In the genomic region with DNA sequence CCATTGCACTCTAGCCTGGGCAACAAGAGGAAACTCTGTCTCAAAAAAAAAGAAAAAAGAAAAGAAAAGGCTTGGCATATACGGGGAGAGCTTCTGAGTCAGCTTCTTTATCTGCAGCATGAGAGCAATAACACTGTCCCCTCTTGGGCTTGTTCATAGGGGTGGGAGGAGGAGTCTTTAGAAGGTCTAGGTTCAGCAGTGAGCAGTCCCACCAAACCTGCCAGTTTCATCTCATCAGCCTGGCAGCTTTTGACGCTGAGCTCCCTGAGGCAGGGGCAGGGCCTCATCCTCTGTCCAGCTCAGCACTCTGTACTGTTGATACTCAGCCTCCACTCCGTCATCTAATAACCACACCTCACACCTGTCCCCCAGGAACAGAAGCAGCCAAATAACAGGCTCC, we compare ENCODE assay signal across 31 cellular contexts. TPM values are rescaled to one million over a fixed set of nuclear protein-coding genes. Genes with fewer than 3 reads are reported as not detected.
DNase-seq lines count a peak whose midpoint lies in the region; ATAC-seq, FAIRE-seq and TF ChIP-seq lines count a peak whose summit lies in the region.
"Had no signal": no experiment of that assay in that cellular context is flagged by ENCODE, and none has a peak within 500 bp of the region (broad histone marks: within the 10 kb centered on the region; RNA-seq: fewer than 3 reads in every experiment).

No MANE protein-coding gene starts in this region.

- no peak for ATAC-seq in PC-3
- ATAC-seq in K562 = peak; percentile 81
- peak; percentile 87 for ATAC-seq in foreskin keratinocyte
- ATAC-seq in GM21360 (IDR thresholded peaks at IDR 0.05; ENCODE audit: unreplicated experiment) = no peak
- ATAC-seq: activated CD8-positive, alpha-beta T cell treated with anti-CD3 and anti-CD28 coated beads for 36 hours; activated naive CD4-positive, alpha-beta T cell treated with anti-CD3 and anti-CD28 coated beads, Interleukin-2, amount 50 U/mL, for 72 hours; activated T-helper 17 cell treated with anti-CD3 and anti-CD28 coated beads, Interleukin-2, amount 50 U/mL, for 72 hours; sciatic nerve had no signal

- H2AFZ ChIP-seq in PC-3 (ENCODE audit: low read length) (no peak overlapping the region), K562 (ENCODE audit: low read depth, low read length) (peak overlapping the region; percentile 22; the same call in 1 of the 2 replicates), osteoblast (ENCODE audit: low read length) (no peak overlapping the region)

- H3K79me2 ChIP-seq in PC-3 (ENCODE audit: low read length) (no peaks in the 10 kb centered on the region), K562 (ENCODE audit: control insufficient read depth, insufficient read depth, low read length) (no peaks in the 10 kb centered on the region), osteoblast (ENCODE audit: insufficient read depth, low read length) (no peaks in the 10 kb centered on the region)

- POLR2A ChIA-PET in PC-3 (lab: Charles Lee; ENCODE audit: unreplicated experiment) = interaction anchor here (0.6 to 0.7 kb wide), 2 partner anchors 32 to 54 kb away, joined by 3 to 45 read pairs; no protein-coding TSS in a partner anchor
- POLR2A ChIA-PET in K562 (lab: Yijun Ruan, JAX) = interaction anchor here (1.2 to 2.0 kb wide), 6 partner anchors 8 to 44 kb away, joined by 3 to 8 read pairs (median 5); no protein-coding TSS in a partner anchor

- H3K4me3 ChIP-seq in PC-3 (ENCODE audit: low read length) (no peak overlapping the region), K562 (no peak overlapping the region), osteoblast (ENCODE audit: insufficient read depth, low read length) (no peak overlapping the region)
- H3K4me3 ChIP-seq: BLaER1 treated with 17β-estradiol and CSF1 and Interleukin-3, amounts not matched to agents 10 nM and 100 nM; dorsolateral prefrontal cortex; lung; suprapubic skin had no signal

- H3K9ac ChIP-seq in PC-3 (ENCODE audit: low read length) = no peak overlapping the region
- 0 out of 4 replicates have a peak overlapping the region, but pooled peaks of 1 of the 2 experiments have one; percentile 72 for H3K9ac ChIP-seq in K562 (ENCODE audit: insufficient read depth in 1 of 2, low read depth in 2 of 2, low read length in 2 of 2)
- H3K9ac ChIP-seq: BLaER1 treated with 17β-estradiol and CSF1 and Interleukin-3, amounts not matched to agents 10 nM and 100 nM; SK-N-SH had no signal

- H3K9me3 ChIP-seq in PC-3 (ENCODE audit: low read length) (no peaks in the 10 kb centered on the region), K562 (replicated peaks; ENCODE audit: control insufficient read depth, insufficient read depth, low read depth, low read length) (no peaks in the 10 kb centered on the region), osteoblast (ENCODE audit: low read depth, low read length) (no peaks in the 10 kb centered on the region)
- H3K9me3 ChIP-seq: BLaER1 treated with 17β-estradiol and CSF1 and Interleukin-3, amounts not matched to agents 10 nM and 100 nM; SK-N-SH; suprapubic skin had no signal

- no TSS peak for BruUV-seq in PC-3 (replicated peaks; lab: Mats Ljungman, UMichigan)
- no TSS peak for BruUV-seq in K562 (replicated peaks; lab: Mats Ljungman, UMichigan)

- TF ChIP-seq EP300 in K562 (IDR thresholded peaks at IDR 0.05; ENCODE audit: low read length) = no peak

- no peaks in the 10 kb centered on the region for H3K9me2 ChIP-seq in PC-3 (replicated peaks; ENCODE audit: low read length)
- H3K9me2 ChIP-seq: SK-N-SH had no signal

- TF ChIP-seq CTCF in PC-3 (conservative IDR thresholded peaks at IDR 0.05; ENCODE audit: low read depth, low read length) (no peak), K562 (IDR thresholded peaks at IDR 0.05 in 2 of 3, conservative IDR thresholded peaks at IDR 0.05 in 1 of 3; ENCODE audit: insufficient read depth in 2 of 3, low read depth in 1 of 3, low read length in 3 of 3) (no peak), foreskin keratinocyte (conservative IDR thresholded peaks at IDR 0.05) (no peak), osteoblast (IDR thresholded peaks at IDR 0.05; ENCODE audit: extremely low read depth, low read depth, low read length) (no peak)

- CTCF ChIA-PET in PC-3 (lab: Charles Lee) (interaction anchor here (0.7 kb wide), 1 partner anchor 97 kb away, joined by 4 read pairs; no protein-coding TSS in a partner anchor), K562 (lab: Yijun Ruan, JAX; ENCODE audit: low intra/inter-chr PET ratio) (no interaction called here)

- H3K4me2 ChIP-seq in PC-3 (ENCODE audit: low read length) (no peak overlapping the region), K562 (ENCODE audit: insufficient read depth, low read length) (no peak overlapping the region), osteoblast (ENCODE audit: insufficient read depth, low read length) (no peak overlapping the region)
- H3K4me2 ChIP-seq: BLaER1 treated with 17β-estradiol and CSF1 and Interleukin-3, amounts not matched to agents 10 nM and 100 nM; SK-N-SH had no signal

- intact Hi-C loops in PC-3 (cut with micrococcal nuclease) = no loop called here
- intact Hi-C loops in K562 (cut with micrococcal nuclease) = no loop called here

- 13% methylated on average over 3 of the region's 3 CpGs for WGBS in K562 (ENCODE audit: insufficient coverage, low coverage, missing lambda C conversion rate)

- peaks cover 15% of the 10 kb centered on the region for H3K4me1 ChIP-seq in PC-3 (ENCODE audit: insufficient read depth, low read length)
- H3K4me1 ChIP-seq in K562 (replicated peaks in 1 of 2; ENCODE audit: control insufficient read depth in 2 of 2, insufficient read depth in 2 of 2, low read length in 2 of 2) = peaks cover 4 to 18% of the 10 kb centered on the region in 2 experiments; a peak in 3 of 5 replicates
- H3K4me1 ChIP-seq in foreskin keratinocyte = peaks cover 8% of the 10 kb centered on the region
- H3K4me1 ChIP-seq in osteoblast (ENCODE audit: insufficient read depth, low read length) = no peaks in the 10 kb centered on the region
- H3K4me1 ChIP-seq: BLaER1 treated with 17β-estradiol and CSF1 and Interleukin-3, amounts not matched to agents 10 nM and 100 nM had no signal

- no peaks in the 10 kb centered on the region for H3F3A ChIP-seq in PC-3 (ENCODE audit: low read length, unreplicated experiment)

- no peak overlapping the region for H3K27ac ChIP-seq in PC-3 (ENCODE audit: low read length)
- H3K27ac ChIP-seq in K562 (ENCODE audit: extremely low read depth, low read depth, low read length) = no peak overlapping the region
- H3K27ac ChIP-seq in foreskin keratinocyte = no peak overlapping the region
- no peak overlapping the region for H3K27ac ChIP-seq in osteoblast (ENCODE audit: low read depth, low read length)
- H3K27ac ChIP-seq: BLaER1 treated with 17β-estradiol and CSF1 and Interleukin-3, amounts not matched to agents 10 nM and 100 nM; dorsolateral prefrontal cortex; suprapubic skin had no signal

- no peaks in the 10 kb centered on the region for H3K36me3 ChIP-seq in PC-3 (ENCODE audit: low read depth, low read length)
- no peaks in the 10 kb centered on the region for H3K36me3 ChIP-seq in K562 (ENCODE audit: control insufficient read depth, insufficient read depth, low read length)
- no peaks in the 10 kb centered on the region for H3K36me3 ChIP-seq in osteoblast (ENCODE audit: insufficient read depth, low read length)
- H3K36me3 ChIP-seq: BLaER1 treated with 17β-estradiol and CSF1 and Interleukin-3, amounts not matched to agents 10 nM and 100 nM; suprapubic skin had no signal

- no peak for TF ChIP-seq RAD21 in K562 (CRISPR knock-in tag; conservative IDR thresholded peaks at IDR 0.05 in 1 of 2, IDR thresholded peaks at IDR 0.05 in 1 of 2)

- TF ChIP-seq POLR2A in K562 (conservative IDR thresholded peaks at IDR 0.05) = no peak

- FAIRE-seq in K562 (lab: Jason Lieb, UNC) = peak; percentile 75
- FAIRE-seq: endothelial cell of umbilical vein, GM19239 had no signal

- in situ Hi-C loops in K562 (cut with MboI) (no loop called here), G401 (cut with HindIII; ENCODE audit: low sequenced_read_pairs) (no loop called here)

- DNase-seq in PC-3 (peak; percentile 27), K562 (ENCODE audit: extremely low read depth in 1 of 4, low spot score in 3 of 4) (peak in 2 of 4 experiments; percentile 56 to 57), foreskin keratinocyte (peak in 1 of 2 donors; percentile 59), osteoblast (ENCODE audit: insufficient read length, low spot score, missing footprints) (peak; percentile 81), G401 (ENCODE audit: low spot score) (no peak), SKM-1 treated with dmso at 0.1 percent for 144 hours (lab: John Stamatoyannopoulos, UW; ENCODE audit: unreplicated experiment) (no peak), Ammon's horn (ENCODE audit: low spot score) (no peak)
- DNase-seq: activated CD4-positive, alpha-beta T cell treated with anti-CD3 and anti-CD28 coated beads for 1 hour; activated CD8-positive, alpha-beta T cell treated with anti-CD3 and anti-CD28 coated beads for 36 hours; anterior cingulate cortex; cerebellar nuclear complex; dorsolateral prefrontal cortex; GF-D8; head of caudate nucleus; NCI-H1092 treated with DMSO at 0.1 percent for 48 hours; NCI-H1930; NCI-H69; SK-N-SH; stimulated activated CD4-positive, alpha-beta T cell treated with anti-CD3 and anti-CD28 coated beads, Interleukin-4, amount 100 ng/mL, for 4 hours; stimulated activated naive CD4-positive, alpha-beta T cell; T-helper 2 cell had no signal

- no peaks in the 10 kb centered on the region for H3K27me3 ChIP-seq in PC-3 (ENCODE audit: low read length)
- H3K27me3 ChIP-seq in K562 (ENCODE audit: control insufficient read depth in 2 of 2, insufficient read depth in 2 of 2, low read length in 2 of 2) = peaks cover 9 to 27% of the 10 kb centered on the region in 2 experiments; a peak in 4 of 5 replicates
- no peaks in the 10 kb centered on the region for H3K27me3 ChIP-seq in foreskin keratinocyte
- H3K27me3 ChIP-seq in osteoblast (ENCODE audit: insufficient read depth, low read length) = no peaks in the 10 kb centered on the region
- H3K27me3 ChIP-seq: suprapubic skin had no signal

- no peaks in the 10 kb centered on the region for H3K9me1 ChIP-seq in K562 (ENCODE audit: control insufficient read depth, insufficient read depth, low read length)

- H4K20me1 ChIP-seq in PC-3 (ENCODE audit: low read length) = no peaks in the 10 kb centered on the region
- H4K20me1 ChIP-seq in K562 (replicated peaks; ENCODE audit: control insufficient read depth, insufficient read depth, low read length) = no peaks in the 10 kb centered on the region
- no peaks in the 10 kb centered on the region for H4K20me1 ChIP-seq in osteoblast (ENCODE audit: insufficient read depth, low read length)
- H4K20me1 ChIP-seq: BLaER1 treated with 17β-estradiol and CSF1 and Interleukin-3, amounts not matched to agents 10 nM and 100 nM had no signal

RNA-seq across cellular contexts. Expression of gene C6orf132, which starts 5.6 kb away (rescaled TPM):
- total RNA-seq in PC-3 (2014; rRNA removed) = 66.0 and 86.3 TPM in 2 replicates
- 1.0 and 1.2 TPM in 2 replicates for total RNA-seq in K562 (2011; cell fraction: chromatin; rRNA removed; ENCODE audit: low replicate concordance)
- 0.53 and 1.0 TPM in 2 replicates for total RNA-seq in K562 (2011; cell fraction: nucleolus; rRNA removed)
- total RNA-seq in K562 (2011; cell fraction: nucleoplasm; rRNA removed) = 1.0 and 2.0 TPM in 2 replicates
- total RNA-seq in K562 (2014; rRNA removed) = 0.14 and 0.20 TPM in 2 replicates
- total RNA-seq in K562 (2014; rRNA removed; fragmentation: Illumina TruSeq; extraction: Trizol) = 0.16 and 0.18 TPM in 2 replicates
- total RNA-seq in K562 (2015; rRNA removed; fragmentation: Illumina TruSeq; extraction: Trizol) = 0.08 and 0.11 TPM in 2 replicates
- total RNA-seq in K562 (2021) = 0.22 and 0.35 TPM in 2 replicates
- polyA plus RNA-seq in K562 (2011; rRNA removed) = 0.20 and 0.21 TPM in 2 replicates
- polyA plus RNA-seq in K562 (2011; cell fraction: cytosol; rRNA removed) = 0.16 and 0.25 TPM in 2 replicates
- 0.20 and 0.33 TPM in 2 replicates for polyA plus RNA-seq in K562 (2011; cell fraction: nucleus; rRNA removed)
- 0.21 and 0.35 TPM in 2 replicates for polyA plus RNA-seq in K562 (2012)
- polyA plus RNA-seq in K562 (2014; fragmentation: Illumina TruSeq; extraction: Trizol) = 0.10 TPM in 2 replicates
- polyA plus RNA-seq in K562 (2014; fragmentation: Nextera tagmentation; extraction: Ambion mirVana) = under 1 TPM; 0.06 to 0.08 TPM
- polyA plus RNA-seq in K562 (2014; rRNA removed) = 0.16 and 0.26 TPM in 2 replicates
- polyA minus RNA-seq in K562 (2011; rRNA and poly(A)+ RNA removed) = 0.51 and 0.67 TPM in 2 replicates
- 0.19 TPM in 1 of 2 replicates, not detected in the other for polyA minus RNA-seq in K562 (2011; cell fraction: cytosol; rRNA and poly(A)+ RNA removed)
- 0.40 and 0.44 TPM in 2 replicates for polyA minus RNA-seq in K562 (2011; cell fraction: nucleus; rRNA and poly(A)+ RNA removed)
- 21.3 and 22.1 TPM in 2 replicates for total RNA-seq in foreskin keratinocyte
- 20.2 and 28.7 TPM in 2 replicates for polyA plus RNA-seq in foreskin keratinocyte
- 2.9 TPM in 2 replicates for total RNA-seq in osteoblast
- total RNA-seq in G401 (2014; rRNA removed; shearing (Covaris generic)) = 0.18 TPM in 1 of 2 replicates, not detected in the other
- polyA plus RNA-seq: SK-N-SH had no signal

RNA-seq across cellular contexts. Expression of gene GUCA1A, which starts 25.1 kb away (rescaled TPM):
- total RNA-seq in PC-3 (2014; rRNA removed) = not detected in 2 replicates
- not detected in 2 replicates for total RNA-seq in K562 (2011; cell fraction: chromatin; rRNA removed; ENCODE audit: low replicate concordance)
- total RNA-seq in K562 (2011; cell fraction: nucleolus; rRNA removed) = not detected in 2 replicates
- total RNA-seq in K562 (2011; cell fraction: nucleoplasm; rRNA removed) = not detected in 2 replicates
- total RNA-seq in K562 (2014; rRNA removed) = not detected in 2 replicates
- total RNA-seq in K562 (2014; rRNA removed; fragmentation: Illumina TruSeq; extraction: Trizol) = not detected in 2 replicates
- not detected in 2 replicates for total RNA-seq in K562 (2015; rRNA removed; fragmentation: Illumina TruSeq; extraction: Trizol)
- total RNA-seq in K562 (2021) = not detected in 2 replicates
- not detected in 2 replicates for polyA plus RNA-seq in K562 (2011; rRNA removed)
- not detected in 2 replicates for polyA plus RNA-seq in K562 (2011; cell fraction: cytosol; rRNA removed)
- polyA plus RNA-seq in K562 (2011; cell fraction: nucleus; rRNA removed) = not detected in 2 replicates
- not detected in 2 replicates for polyA plus RNA-seq in K562 (2012)
- polyA plus RNA-seq in K562 (2014; fragmentation: Illumina TruSeq; extraction: Trizol) = not detected in 2 replicates
- not detected for polyA plus RNA-seq in K562 (2014; fragmentation: Nextera tagmentation; extraction: Ambion mirVana)
- polyA plus RNA-seq in K562 (2014; rRNA removed) = not detected in 2 replicates
- polyA minus RNA-seq in K562 (2011; rRNA and poly(A)+ RNA removed) = not detected in 2 replicates
- polyA minus RNA-seq in K562 (2011; cell fraction: cytosol; rRNA and poly(A)+ RNA removed) = not detected in 2 replicates
- not detected in 2 replicates for polyA minus RNA-seq in K562 (2011; cell fraction: nucleus; rRNA and poly(A)+ RNA removed)
- 0.10 TPM in 1 of 2 replicates, not detected in the other for total RNA-seq in foreskin keratinocyte
- polyA plus RNA-seq in foreskin keratinocyte = 0.04 and 0.16 TPM in 2 replicates
- not detected in 2 replicates for total RNA-seq in osteoblast
- total RNA-seq in G401 (2014; rRNA removed; shearing (Covaris generic)) = not detected in 2 replicates
- total RNA-seq: lung, posterior vena cava, sciatic nerve had no signal

RNA-seq across cellular contexts. Expression of gene GUCA1B, which starts 46.7 kb away (rescaled TPM):
- 1.2 and 2.8 TPM in 2 replicates for total RNA-seq in PC-3 (2014; rRNA removed)
- 3.9 and 6.5 TPM in 2 replicates for total RNA-seq in K562 (2011; cell fraction: chromatin; rRNA removed; ENCODE audit: low replicate concordance)
- total RNA-seq in K562 (2011; cell fraction: nucleolus; rRNA removed) = 3.2 and 3.3 TPM in 2 replicates
- 5.9 and 7.7 TPM in 2 replicates for total RNA-seq in K562 (2011; cell fraction: nucleoplasm; rRNA removed)
- 0.20 and 0.23 TPM in 2 replicates for total RNA-seq in K562 (2014; rRNA removed)
- 0.69 and 0.77 TPM in 2 replicates for total RNA-seq in K562 (2014; rRNA removed; fragmentation: Illumina TruSeq; extraction: Trizol)
- total RNA-seq in K562 (2015; rRNA removed; fragmentation: Illumina TruSeq; extraction: Trizol) = 0.34 and 0.51 TPM in 2 replicates
- 0.92 and 0.95 TPM in 2 replicates for total RNA-seq in K562 (2021)
- polyA plus RNA-seq in K562 (2011; rRNA removed) = 0.54 and 1.7 TPM in 2 replicates
- polyA plus RNA-seq in K562 (2011; cell fraction: cytosol; rRNA removed) = 0.19 and 1.4 TPM in 2 replicates
- polyA plus RNA-seq in K562 (2011; cell fraction: nucleus; rRNA removed) = 2.5 and 3.8 TPM in 2 replicates
- 0.40 and 1.4 TPM in 2 replicates for polyA plus RNA-seq in K562 (2012)
- polyA plus RNA-seq in K562 (2014; fragmentation: Illumina TruSeq; extraction: Trizol) = 0.43 and 0.48 TPM in 2 replicates
- not detected for polyA plus RNA-seq in K562 (2014; fragmentation: Nextera tagmentation; extraction: Ambion mirVana)
- 0.21 TPM in 1 of 2 replicates, not detected in the other for polyA plus RNA-seq in K562 (2014; rRNA removed)
- 0.60 and 1.3 TPM in 2 replicates for polyA minus RNA-seq in K562 (2011; rRNA and poly(A)+ RNA removed)
- polyA minus RNA-seq in K562 (2011; cell fraction: cytosol; rRNA and poly(A)+ RNA removed) = not detected in 2 replicates
- 0.54 and 1.7 TPM in 2 replicates for polyA minus RNA-seq in K562 (2011; cell fraction: nucleus; rRNA and poly(A)+ RNA removed)
- total RNA-seq in foreskin keratinocyte = 0.35 and 0.44 TPM in 2 replicates
- polyA plus RNA-seq in foreskin keratinocyte = 0.12 and 0.33 TPM in 2 replicates
- total RNA-seq in osteoblast = 0.72 TPM in 1 of 2 replicates, not detected in the other
- total RNA-seq in G401 (2014; rRNA removed; shearing (Covaris generic)) = not detected in 2 replicates

Comparison
In these comparisons a context has a peak if more than half of its experiments do, and no peak if none do; other contexts are left out.
1. ATAC-seq: peak in K562 (single experiment) and foreskin keratinocyte (single experiment); none in PC-3 (single experiment) and GM21360 (single experiment).
2. DNase-seq: peak in PC-3 (single experiment) and osteoblast (single experiment); none in G401 (single experiment), SKM-1 treated with dmso at 0.1 percent for 144 hours (single experiment) and Ammon's horn (single experiment).